13 cellular contexts compared by ENCODE assay signal in the genomic region with DNA sequence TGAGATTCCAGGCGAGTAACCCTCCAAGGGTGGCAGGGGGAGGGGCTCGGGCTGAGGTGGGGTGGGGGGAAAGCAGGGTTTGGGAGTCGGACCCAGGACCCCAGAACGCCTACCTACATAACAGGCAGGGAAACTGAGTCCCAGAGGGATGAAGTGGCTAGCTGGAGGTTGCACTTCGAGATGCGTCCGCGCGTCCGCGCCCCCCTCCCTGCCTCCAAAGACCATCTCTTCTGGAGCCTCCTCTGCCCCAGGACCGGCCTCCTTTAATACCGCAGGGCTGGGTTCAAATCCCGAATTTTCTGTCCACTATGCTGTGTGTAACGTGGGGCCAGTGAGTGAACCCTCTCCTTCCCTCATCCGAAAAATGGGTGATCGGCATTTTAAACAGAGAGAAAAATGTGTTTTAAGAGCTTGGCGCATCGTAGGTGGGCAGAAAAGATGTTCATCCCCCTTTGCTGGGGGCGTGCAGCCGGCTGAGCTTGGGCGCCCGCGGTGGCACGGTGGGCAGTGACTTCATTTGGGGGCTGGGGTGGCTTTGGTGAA. TPM values are rescaled to one million over a fixed set of nuclear protein-coding genes. Genes with fewer than 3 reads are reported as not detected.
DNase-seq lines count a peak whose midpoint lies in the region; ATAC-seq, FAIRE-seq and TF ChIP-seq lines count a peak whose summit lies in the region.
"Had no signal": no experiment of that assay in that cellular context is flagged by ENCODE, and none has a peak within 500 bp of the region (broad histone marks: within the 10 kb centered on the region; RNA-seq: fewer than 3 reads in every experiment).

No MANE protein-coding gene starts in this region.

- intact Hi-C loops in CD4-positive, alpha-beta T cell (cut with DNase I, micrococcal nuclease) = loop anchor here (1.0 to 2.0 kb wide), 2 partner anchors 39 to 100 kb away; partner anchors contain the start of gene APBA3 (in 1 of the 2)
- intact Hi-C loops in IMR-90 (cut with micrococcal nuclease) = no loop called here

- H3K56ac ChIP-seq in IMR-90 (ENCODE audit: extremely low read depth, insufficient read depth, low read length) = no peak overlapping the region
- H3K56ac ChIP-seq in H1 (replicated peaks; ENCODE audit: insufficient read length, low read depth, low read length) = no peak overlapping the region

- H2BK15ac ChIP-seq in IMR-90 (ENCODE audit: low read depth, low read length) (no peak overlapping the region), H1 (ENCODE audit: low read length) (no peak overlapping the region), neuronal stem cell (ENCODE audit: low read length) (peak overlapping the region; percentile 75)

- H3K4me1 Mint-ChIP-seq in CD4-positive, alpha-beta T cell (ENCODE audit: low read depth) = peaks cover 4% of the 10 kb centered on the region

- no peaks in the 10 kb centered on the region for H3K9me3 Mint-ChIP-seq in CD4-positive, alpha-beta T cell
- H3K9me3 Mint-ChIP-seq: dendritic cell treated with granulocyte-macrophage colony-stimulating factor and Interleukin-4, amounts not matched to agents 40 ng/mL and 50 ng/mL, for 4 days had no signal

- peak overlapping the region; percentile 75 for H2AFZ ChIP-seq in IMR-90 (replicated peaks; ENCODE audit: low read length, poor library complexity)
- H2AFZ ChIP-seq in H1 (ENCODE audit: low read length) = no peak overlapping the region
- peak overlapping the region; percentile 15 for H2AFZ ChIP-seq in neuronal stem cell (ENCODE audit: low read length)

- no peaks in the 10 kb centered on the region for H3K79me2 ChIP-seq in H1 (ENCODE audit: control insufficient read depth in 1 of 2, insufficient read depth in 2 of 2, low read length in 2 of 2)

- POLR2A ChIA-PET in CD4-positive, alpha-beta T cell (lab: Charles Lee) = interaction anchor here (0.7 to 3.2 kb wide), 8 partner anchors 17 to 101 kb away, joined by 3 to 28 read pairs (median 4); partner anchors contain the start of genes APBA3 and MRPL54
- POLR2A ChIA-PET in IMR-90 (lab: Charles Lee; ENCODE audit: unreplicated experiment) (no interaction called here), H1 (lab: Charles Lee; ENCODE audit: partially characterized antibody) (interaction anchor here (0.5 to 2.0 kb wide), 7 partner anchors 9 to 40 kb away, joined by 3 to 7 read pairs (median 3); partner anchors contain the start of genes MRPL54 and TJP3)

- CTCF ChIA-PET in CD4-positive, alpha-beta T cell (lab: Charles Lee) = interaction anchor here (0.6 to 1.3 kb wide), 2 partner anchors 13 to 41 kb away, joined by 3 read pairs; partner anchors contain the start of gene MRPL54
- CTCF ChIA-PET in IMR-90 (lab: Yijun Ruan, JAX) (no interaction called here), H1 (lab: Charles Lee; ENCODE audit: partially characterized antibody) (interaction anchor here (0.6 to 1.5 kb wide), 8 partner anchors 13 to 266 kb away, joined by 3 to 9 read pairs (median 4); partner anchors contain the start of genes ATCAY and TJP3)

- H3K9ac ChIP-seq in IMR-90 (ENCODE audit: low read depth, low read length) = no peak overlapping the region
- peak overlapping the region in 1 of 4 experiments; percentile 20; a peak in 1 of 7 replicates for H3K9ac ChIP-seq in H1 (replicated peaks in 1 of 4; ENCODE audit: extremely low read depth in 1 of 4, low read depth in 3 of 4, low read length in 3 of 4)
- H3K9ac ChIP-seq in neuronal stem cell (ENCODE audit: low read depth, low read length, poor library complexity) = peak overlapping the region; percentile 60

- H3K27ac ChIP-seq in CD4-positive, alpha-beta T cell (ENCODE audit: low read depth, low read length) = no peak overlapping the region
- H3K27ac ChIP-seq in IMR-90 (ENCODE audit: insufficient read depth, low read length) = no peak overlapping the region
- no peak overlapping the region for H3K27ac ChIP-seq in H1 (ENCODE audit: low read depth, low read length)
- H3K27ac ChIP-seq in neuronal stem cell (replicated peaks; ENCODE audit: low read length) = no peak overlapping the region
- no peak overlapping the region for H3K27ac ChIP-seq in substantia nigra (ENCODE audit: low read depth, low read length, poor library complexity, severe bottlenecking)

- dilution Hi-C loops in IMR-90 (cut with HindIII; ENCODE audit: low sequenced_read_pairs, unreplicated experiment) = no loop called here

- peaks cover 15% of the 10 kb centered on the region for H3K27me3 ChIP-seq in CD4-positive, alpha-beta T cell (ENCODE audit: control insufficient read depth, insufficient read depth, low read length)
- H3K27me3 ChIP-seq in IMR-90 (ENCODE audit: control insufficient read depth, insufficient read depth, low read length) = peaks cover 38% of the 10 kb centered on the region
- H3K27me3 ChIP-seq in H1 (replicated peaks in 1 of 4; ENCODE audit: control insufficient read depth in 3 of 4, extremely low read depth in 1 of 4, insufficient read depth in 3 of 4, low read length in 3 of 4) = peaks cover 0 to 3% (median 0%) of the 10 kb centered on the region in 4 experiments; a peak in 2 of 7 replicates
- peaks cover 0 to 29% (median 5%) of the 10 kb centered on the region in 3 experiments for H3K27me3 ChIP-seq in neuronal stem cell (ENCODE audit: control insufficient read depth in 3 of 3, insufficient read depth in 3 of 3, low read depth in 1 of 3, low read length in 3 of 3)

- TF ChIP-seq CTCF in CD4-positive, alpha-beta T cell (IDR thresholded peaks at IDR 0.05) = no peak
- TF ChIP-seq CTCF in IMR-90 (conservative IDR thresholded peaks at IDR 0.05; ENCODE audit: low read depth, low read length) (no peak), H1 (IDR thresholded peaks at IDR 0.05; ENCODE audit: control extremely low read depth in 1 of 3, insufficient read depth in 1 of 3, low read depth in 1 of 3, low read length in 3 of 3) (no peak)

- H3K79me1 ChIP-seq in IMR-90 (ENCODE audit: low read depth in 1 of 2, low read length in 2 of 2) (no peaks in the 10 kb centered on the region), H1 (ENCODE audit: low read depth, low read length) (no peaks in the 10 kb centered on the region), neuronal stem cell (ENCODE audit: low read depth, low read length) (peaks cover 2% of the 10 kb centered on the region)

- no TSS peak for BruUV-seq in IMR-90 (replicated peaks; lab: Mats Ljungman, UMichigan)

- H3K23me2 ChIP-seq in H1 (ENCODE audit: low read depth, low read length) = peaks cover 8% of the 10 kb centered on the region; the same call in 1 of the 2 replicates

- H3K27ac Mint-ChIP-seq in CD4-positive, alpha-beta T cell = no peak overlapping the region
- H3K27ac Mint-ChIP-seq: dendritic cell treated with granulocyte-macrophage colony-stimulating factor and Interleukin-4, amounts not matched to agents 40 ng/mL and 50 ng/mL, for 4 days had no signal

- no peak overlapping the region for H2BK12ac ChIP-seq in H1 (ENCODE audit: low read depth, low read length)
- H2BK12ac ChIP-seq in neuronal stem cell (ENCODE audit: low read length) = peak overlapping the region; percentile 30

- H2AK9ac ChIP-seq in IMR-90 (replicated peaks; ENCODE audit: low read depth, low read length, poor library complexity) = no peak overlapping the region

- H3K4ac ChIP-seq in IMR-90 (ENCODE audit: low read depth, low read length) (no peak overlapping the region), H1 (replicated peaks; ENCODE audit: insufficient read length, low read depth, low read length) (no peak overlapping the region), neuronal stem cell (ENCODE audit: low read length) (no peak overlapping the region)

- ATAC-seq in CD4-positive, alpha-beta T cell (ENCODE audit: poor library complexity) = no peak
- ATAC-seq in IMR-90 (ENCODE audit: low read depth) = no peak
- no peak for ATAC-seq in HG03378 (IDR thresholded peaks at IDR 0.05; ENCODE audit: unreplicated experiment)

- no peak for TF ChIP-seq EP300 in H1 (IDR thresholded peaks at IDR 0.05; ENCODE audit: borderline replicate concordance in 1 of 2, low read depth in 2 of 2, low read length in 2 of 2)

- H3K9me1 ChIP-seq in IMR-90 (ENCODE audit: insufficient read depth, low read length) = no peaks in the 10 kb centered on the region

- H2BK120ac ChIP-seq in IMR-90 (ENCODE audit: low read depth, low read length) (no peak overlapping the region), H1 (replicated peaks; ENCODE audit: low read depth, low read length) (no peak overlapping the region), neuronal stem cell (ENCODE audit: low read depth, low read length) (no peak overlapping the region)

- H4K20me1 ChIP-seq in IMR-90 (ENCODE audit: insufficient read depth, low read length) (no peaks in the 10 kb centered on the region), H1 (replicated peaks in 1 of 2; ENCODE audit: control insufficient read depth in 1 of 2, insufficient read depth in 2 of 2, low read length in 2 of 2) (no peaks in the 10 kb centered on the region)

- H4K91ac ChIP-seq in IMR-90 (ENCODE audit: insufficient read depth, low read depth, low read length) (no peak overlapping the region), H1 (replicated peaks; ENCODE audit: insufficient read length, low read length) (no peak overlapping the region), neuronal stem cell (ENCODE audit: low read depth, low read length, poor library complexity) (no peak overlapping the region)

- no peaks in the 10 kb centered on the region for H3K36me3 Mint-ChIP-seq in CD4-positive, alpha-beta T cell (ENCODE audit: low read depth)

- H2BK5ac ChIP-seq in IMR-90 (ENCODE audit: low read depth, low read length, poor library complexity, severe bottlenecking) = no peak overlapping the region
- H2BK5ac ChIP-seq in H1 (ENCODE audit: low read depth, low read length) = no peak overlapping the region
- peak overlapping the region; percentile 39 for H2BK5ac ChIP-seq in neuronal stem cell (ENCODE audit: low read length)

- DNase-seq in CD4-positive, alpha-beta T cell = no peak
- DNase-seq in IMR-90 (no peak), H1 (ENCODE audit: low read depth in 1 of 2, low spot score in 2 of 2) (no peak), neuronal stem cell (ENCODE audit: low spot score) (no peak), NCI-H524 (lab: John Stamatoyannopoulos, UW) (no peak), substantia nigra (lab: John Stamatoyannopoulos, UW) (no peak), AG20443 (ENCODE audit: low spot score) (no peak)

- H3K4me3 Mint-ChIP-seq in CD4-positive, alpha-beta T cell = peak overlapping the region; percentile 82

- peaks cover 8% of the 10 kb centered on the region for H3K27me3 Mint-ChIP-seq in CD4-positive, alpha-beta T cell

- in situ Hi-C loops in IMR-90 (cut with MboI; ENCODE audit: low sequenced_read_pairs) = no loop called here

- no peaks in the 10 kb centered on the region for H3K4me1 ChIP-seq in IMR-90 (ENCODE audit: control insufficient read depth, insufficient read depth, low read length)
- peaks cover 0 to 16% (median 10%) of the 10 kb centered on the region in 4 experiments; a peak in 6 of 7 replicates for H3K4me1 ChIP-seq in H1 (replicated peaks in 1 of 4; ENCODE audit: control insufficient read depth in 3 of 4, insufficient read depth in 4 of 4, low read length in 3 of 4)
- peaks cover 6 to 17% of the 10 kb centered on the region in 2 donors for H3K4me1 ChIP-seq in neuronal stem cell (ENCODE audit: control insufficient read depth in 2 of 2, insufficient read depth in 1 of 2, low read depth in 1 of 2, low read length in 2 of 2)

- H3K36me3 ChIP-seq in IMR-90 (ENCODE audit: control insufficient read depth, insufficient read depth, low read length) (no peaks in the 10 kb centered on the region), H1 (ENCODE audit: control insufficient read depth in 2 of 4, insufficient read depth in 4 of 4, low read length in 3 of 4) (no peaks in the 10 kb centered on the region), neuronal stem cell (replicated peaks in 1 of 2; ENCODE audit: control insufficient read depth in 2 of 2, insufficient read depth in 2 of 2, low read length in 2 of 2) (no peaks in the 10 kb centered on the region)

- H4K5ac ChIP-seq in IMR-90 (ENCODE audit: low read depth, low read length) = no peak overlapping the region
- H4K5ac ChIP-seq in H1 (ENCODE audit: insufficient read length, low read depth, low read length) = no peak overlapping the region

- H4K8ac ChIP-seq in IMR-90 (ENCODE audit: low read depth in 2 of 2, low read length in 2 of 2) = no peak overlapping the region
- H4K8ac ChIP-seq in H1 (ENCODE audit: extremely low read depth, insufficient read depth, low read length) = no peak overlapping the region; the same call in 1 of the 2 replicates
- H4K8ac ChIP-seq in neuronal stem cell (ENCODE audit: low read depth, low read length) = no peak overlapping the region

- H3K4me3 ChIP-seq in IMR-90 (ENCODE audit: insufficient read depth, low read depth, low read length) (no peak overlapping the region), H1 (ENCODE audit: extremely low read depth in 1 of 4, insufficient read depth in 2 of 4, low read depth in 3 of 4, low read length in 4 of 4) (peak overlapping the region; percentile 65 to 81 (median 70)), neuronal stem cell (ENCODE audit: low read length in 2 of 2) (peak overlapping the region in 1 of 2 donors; percentile 74)

- WGBS in IMR-90 (ENCODE audit: extremely low coverage in 2 of 2, insufficient read length in 1 of 2), 2 experiments = 0% methylated on average over 9 of the region's 25 CpGs; no CpG with 5 or more reads in 1 of the 2 experiments
- 8% methylated on average over 21 of the region's 25 CpGs; no CpG with 5 or more reads in 1 of the 2 experiments for WGBS in H1 (ENCODE audit: extremely low coverage in 1 of 2, insufficient coverage in 1 of 2, insufficient read length in 1 of 2, insufficient replicate concordance in 2 of 2, low coverage in 1 of 2, low lambda C conversion rate in 2 of 2, missing lambda C conversion rate in 1 of 2), 2 experiments
- WGBS in neuronal stem cell (ENCODE audit: extremely low coverage in 2 of 2, insufficient read length in 2 of 2, insufficient replicate concordance in 1 of 2), 2 donors = no CpG with 5 or more reads among the region's 25 CpGs

- TF ChIP-seq RAD21 in IMR-90 (IDR thresholded peaks at IDR 0.05; ENCODE audit: low read length) = no peak
- no peak for TF ChIP-seq RAD21 in H1 (IDR thresholded peaks at IDR 0.05 in 1 of 2, conservative IDR thresholded peaks at IDR 0.05 in 1 of 2; ENCODE audit: low read depth in 2 of 2, low read length in 2 of 2)

- no peaks in the 10 kb centered on the region for H3K9me3 ChIP-seq in CD4-positive, alpha-beta T cell (ENCODE audit: control insufficient read depth, low read length)
- H3K9me3 ChIP-seq in IMR-90 (ENCODE audit: control insufficient read depth, insufficient read depth, low read length) = no peaks in the 10 kb centered on the region
- H3K9me3 ChIP-seq in H1 (ENCODE audit: insufficient read depth in 2 of 2, low read depth in 1 of 2, low read length in 1 of 2) = no peaks in the 10 kb centered on the region
- no peaks in the 10 kb centered on the region for H3K9me3 ChIP-seq in neuronal stem cell (replicated peaks in 1 of 2; ENCODE audit: control insufficient read depth in 2 of 2, insufficient read depth in 1 of 2, low read depth in 1 of 2, low read length in 2 of 2)

- H3K4me2 ChIP-seq in IMR-90 (ENCODE audit: low read depth, low read length) (no peak overlapping the region), H1 (ENCODE audit: insufficient read depth in 1 of 2, low read depth in 2 of 2, low read length in 2 of 2) (peak overlapping the region; percentile 87 to 98), neuronal stem cell (ENCODE audit: insufficient read depth, low read length, poor library complexity, severe bottlenecking) (peak overlapping the region; percentile 75)

- H3K23ac ChIP-seq in IMR-90 (ENCODE audit: low read depth, low read length) = no peak overlapping the region; the same call in 1 of the 2 replicates
- no peak overlapping the region for H3K23ac ChIP-seq in H1 (ENCODE audit: insufficient read length)
- peak overlapping the region; percentile 65 for H3K23ac ChIP-seq in neuronal stem cell (ENCODE audit: low read depth, low read length, poor library complexity)

- TF ChIP-seq POLR2A in IMR-90 (IDR thresholded peaks at IDR 0.05; ENCODE audit: low read depth, low read length) (no peak), H1 (IDR thresholded peaks at IDR 0.05; ENCODE audit: control extremely low read depth in 1 of 2, low read depth in 2 of 2, low read length in 2 of 2) (no peak)

- H3K18ac ChIP-seq in IMR-90 (ENCODE audit: low read depth, low read length) (no peak overlapping the region), H1 (ENCODE audit: extremely low read depth, low read length) (no peak overlapping the region; the same call in 1 of the 2 replicates), neuronal stem cell (ENCODE audit: low read length) (peak overlapping the region; percentile 85)

- H2BK20ac ChIP-seq in IMR-90 (ENCODE audit: low read depth, low read length) (no peak overlapping the region), H1 (ENCODE audit: low read length) (no peak overlapping the region)

- FAIRE-seq in H1 (lab: Jason Lieb, UNC) = no peak
- FAIRE-seq: islet of Langerhans had no signal

- no peak overlapping the region for H2AK5ac ChIP-seq in IMR-90 (ENCODE audit: low read depth, low read length)
- no peak overlapping the region for H2AK5ac ChIP-seq in H1 (ENCODE audit: low read depth, low read length)
- H2AK5ac ChIP-seq in neuronal stem cell (ENCODE audit: low read depth, low read length) = peak overlapping the region; percentile 90

- H3K14ac ChIP-seq in IMR-90 (replicated peaks; ENCODE audit: low read depth, low read length) (no peak overlapping the region), H1 (ENCODE audit: insufficient read length) (no peak overlapping the region), neuronal stem cell (ENCODE audit: low read length) (peak overlapping the region; percentile 97)

RNA-seq across cellular contexts. Expression of gene TJP3, which starts 13.8 kb away (rescaled TPM):
- total RNA-seq in CD4-positive, alpha-beta T cell = 1 to 10 TPM; 8.2 to 9.0 TPM
- total RNA-seq in IMR-90 (2012; rRNA removed) = not detected in 2 replicates
- polyA plus RNA-seq in IMR-90 (2012; rRNA removed) = not detected in 2 replicates
- 0.03 TPM in 1 of 2 replicates, not detected in the other for polyA plus RNA-seq in IMR-90 (2012; cell fraction: cytosol; rRNA removed)
- polyA plus RNA-seq in IMR-90 (2012; cell fraction: nucleus; rRNA removed; ENCODE audit: low replicate concordance) = not detected in 2 replicates
- 24.6 and 26.1 TPM in 2 replicates for total RNA-seq in H1 (2021; fragmentation: NEBNext Ultra II Directional; extraction: Animal tissue kit (Norgen Biotek cat#: 25700))
- 17.1 and 30.2 TPM in 2 replicates for polyA plus RNA-seq in H1 (2011; rRNA removed)
- 22.0 TPM for polyA plus RNA-seq in H1 (2011; cell fraction: cytosol; rRNA removed)
- 41.8 TPM for polyA plus RNA-seq in H1 (2011; cell fraction: nucleus; rRNA removed)
- 29.8 to 44.6 TPM (median 40.4 TPM) in 4 replicates for polyA plus RNA-seq in H1 (2012, experiment 1 of 2)
- polyA plus RNA-seq in H1 (2012, experiment 2 of 2) = 36.2 TPM
- 37.5 TPM for polyA plus RNA-seq in H1 (2013, experiment 1 of 2)
- polyA plus RNA-seq in H1 (2013, experiment 2 of 2) = 30.4 TPM
- polyA minus RNA-seq in H1 (2011; rRNA and poly(A)+ RNA removed) = 9.9 and 14.4 TPM in 2 replicates
- polyA minus RNA-seq in H1 (2011; cell fraction: cytosol; rRNA and poly(A)+ RNA removed) = 18.3 TPM
- polyA minus RNA-seq in H1 (2011; cell fraction: nucleus; rRNA and poly(A)+ RNA removed) = 12.6 TPM
- 23.4 TPM for polyA plus RNA-seq in neuronal stem cell (2013, experiment 1 of 2)
- polyA plus RNA-seq in neuronal stem cell (2013, experiment 2 of 2) = 21.0 TPM

RNA-seq across cellular contexts. Expression of gene PIP5K1C, which starts 21.7 kb away (rescaled TPM):
- 10 to 100 TPM; 14.7 to 15.5 TPM for total RNA-seq in CD4-positive, alpha-beta T cell
- total RNA-seq in IMR-90 (2012; rRNA removed) = 10.8 and 13.6 TPM in 2 replicates
- 23.3 and 28.0 TPM in 2 replicates for polyA plus RNA-seq in IMR-90 (2012; rRNA removed)
- 14.8 and 28.7 TPM in 2 replicates for polyA plus RNA-seq in IMR-90 (2012; cell fraction: cytosol; rRNA removed)
- polyA plus RNA-seq in IMR-90 (2012; cell fraction: nucleus; rRNA removed; ENCODE audit: low replicate concordance) = 21.1 and 41.9 TPM in 2 replicates
- total RNA-seq in H1 (2021; fragmentation: NEBNext Ultra II Directional; extraction: Animal tissue kit (Norgen Biotek cat#: 25700)) = 31.3 and 32.9 TPM in 2 replicates
- 10.6 and 20.4 TPM in 2 replicates for polyA plus RNA-seq in H1 (2011; rRNA removed)
- polyA plus RNA-seq in H1 (2011; cell fraction: cytosol; rRNA removed) = 7.1 TPM
- 30.2 TPM for polyA plus RNA-seq in H1 (2011; cell fraction: nucleus; rRNA removed)
- 18.6 to 28.3 TPM (median 25.8 TPM) in 4 replicates for polyA plus RNA-seq in H1 (2012, experiment 1 of 2)
- 19.0 TPM for polyA plus RNA-seq in H1 (2012, experiment 2 of 2)
- 19.7 TPM for polyA plus RNA-seq in H1 (2013, experiment 1 of 2)
- polyA plus RNA-seq in H1 (2013, experiment 2 of 2) = 18.8 TPM
- polyA minus RNA-seq in H1 (2011; rRNA and poly(A)+ RNA removed) = 21.0 and 23.7 TPM in 2 replicates
- 19.8 TPM for polyA minus RNA-seq in H1 (2011; cell fraction: cytosol; rRNA and poly(A)+ RNA removed)
- polyA minus RNA-seq in H1 (2011; cell fraction: nucleus; rRNA and poly(A)+ RNA removed) = 19.9 TPM
- 25.4 TPM for polyA plus RNA-seq in neuronal stem cell (2013, experiment 1 of 2)
- 24.7 TPM for polyA plus RNA-seq in neuronal stem cell (2013, experiment 2 of 2)

RNA-seq across cellular contexts. Expression of gene APBA3, which starts 39.5 kb away (rescaled TPM):
- total RNA-seq in CD4-positive, alpha-beta T cell = 10 to 100 TPM; 45.8 to 50.0 TPM
- 8.6 and 9.5 TPM in 2 replicates for total RNA-seq in IMR-90 (2012; rRNA removed)
- polyA plus RNA-seq in IMR-90 (2012; rRNA removed) (18.4 and 21.0 TPM in 2 replicates), H1 (2011; rRNA removed) (36.9 and 48.4 TPM in 2 replicates)
- polyA plus RNA-seq in IMR-90 (2012; cell fraction: cytosol; rRNA removed) = 10.4 and 19.6 TPM in 2 replicates
- 54.4 and 140 TPM in 2 replicates for polyA plus RNA-seq in IMR-90 (2012; cell fraction: nucleus; rRNA removed; ENCODE audit: low replicate concordance)
- total RNA-seq in H1 (2021; fragmentation: NEBNext Ultra II Directional; extraction: Animal tissue kit (Norgen Biotek cat#: 25700)) = 21.4 and 23.4 TPM in 2 replicates
- polyA plus RNA-seq in H1 (2011; cell fraction: cytosol; rRNA removed) = 33.3 TPM
- 74.8 TPM for polyA plus RNA-seq in H1 (2011; cell fraction: nucleus; rRNA removed)
- polyA plus RNA-seq in H1 (2012, experiment 1 of 2) = 17.8 to 23.6 TPM (median 21.2 TPM) in 4 replicates
- 27.9 TPM for polyA plus RNA-seq in H1 (2012, experiment 2 of 2)
- polyA plus RNA-seq in H1 (2013, experiment 1 of 2) = 20.4 TPM
- polyA plus RNA-seq in H1 (2013, experiment 2 of 2) = 17.7 TPM
- polyA minus RNA-seq in H1 (2011; rRNA and poly(A)+ RNA removed) = 12.6 and 14.5 TPM in 2 replicates
- 25.8 TPM for polyA minus RNA-seq in H1 (2011; cell fraction: cytosol; rRNA and poly(A)+ RNA removed)
- polyA minus RNA-seq in H1 (2011; cell fraction: nucleus; rRNA and poly(A)+ RNA removed) = 32.4 TPM
- 19.0 TPM for polyA plus RNA-seq in neuronal stem cell (2013, experiment 1 of 2)
- 17.8 TPM for polyA plus RNA-seq in neuronal stem cell (2013, experiment 2 of 2)

RNA-seq across cellular contexts. Expression of gene MRPL54, which starts 40.5 kb away (rescaled TPM):
- 10 to 100 TPM; 68.9 to 71.1 TPM for total RNA-seq in CD4-positive, alpha-beta T cell
- 55.9 and 68.6 TPM in 2 replicates for total RNA-seq in IMR-90 (2012; rRNA removed)
- polyA plus RNA-seq in IMR-90 (2012; rRNA removed) (75.7 and 96.5 TPM in 2 replicates), H1 (2011; rRNA removed) (63.8 and 83.6 TPM in 2 replicates)
- 126 and 298 TPM in 2 replicates for polyA plus RNA-seq in IMR-90 (2012; cell fraction: cytosol; rRNA removed)
- 25.4 and 32.2 TPM in 2 replicates for polyA plus RNA-seq in IMR-90 (2012; cell fraction: nucleus; rRNA removed; ENCODE audit: low replicate concordance)
- total RNA-seq in H1 (2021; fragmentation: NEBNext Ultra II Directional; extraction: Animal tissue kit (Norgen Biotek cat#: 25700)) = 72.8 and 80.3 TPM in 2 replicates
- 71.0 TPM for polyA plus RNA-seq in H1 (2011; cell fraction: cytosol; rRNA removed)
- polyA plus RNA-seq in H1 (2011; cell fraction: nucleus; rRNA removed) = 47.1 TPM
- 42.7 to 64.5 TPM (median 57.7 TPM) in 4 replicates for polyA plus RNA-seq in H1 (2012, experiment 1 of 2)
- polyA plus RNA-seq in H1 (2012, experiment 2 of 2) = 118 TPM
- 48.2 TPM for polyA plus RNA-seq in H1 (2013, experiment 1 of 2)
- polyA plus RNA-seq in H1 (2013, experiment 2 of 2) = 51.1 TPM
- polyA minus RNA-seq in H1 (2011; rRNA and poly(A)+ RNA removed) = 6.2 and 7.2 TPM in 2 replicates
- polyA minus RNA-seq in H1 (2011; cell fraction: cytosol; rRNA and poly(A)+ RNA removed) = 19.3 TPM
- polyA minus RNA-seq in H1 (2011; cell fraction: nucleus; rRNA and poly(A)+ RNA removed) = 11.1 TPM
- polyA plus RNA-seq in neuronal stem cell (2013, experiment 1 of 2) = 39.9 TPM
- polyA plus RNA-seq in neuronal stem cell (2013, experiment 2 of 2) = 40.6 TPM

RNA-seq across cellular contexts. Expression of gene RAX2, which starts 50.1 kb away (rescaled TPM):
- total RNA-seq in CD4-positive, alpha-beta T cell = not detected
- not detected in 2 replicates for total RNA-seq in IMR-90 (2012; rRNA removed)
- polyA plus RNA-seq in IMR-90 (2012; rRNA removed) (not detected in 2 replicates), H1 (2011; rRNA removed) (0.08 and 0.19 TPM in 2 replicates)
- not detected in 2 replicates for polyA plus RNA-seq in IMR-90 (2012; cell fraction: cytosol; rRNA removed)
- not detected in 2 replicates for polyA plus RNA-seq in IMR-90 (2012; cell fraction: nucleus; rRNA removed; ENCODE audit: low replicate concordance)
- total RNA-seq in H1 (2021; fragmentation: NEBNext Ultra II Directional; extraction: Animal tissue kit (Norgen Biotek cat#: 25700)) = not detected in 2 replicates
- polyA plus RNA-seq in H1 (2011; cell fraction: cytosol; rRNA removed) = 0.09 TPM
- 0.33 TPM for polyA plus RNA-seq in H1 (2011; cell fraction: nucleus; rRNA removed)
- 0.11 TPM in 1 of 4 replicates, not detected in the others for polyA plus RNA-seq in H1 (2012, experiment 1 of 2)
- not detected for polyA plus RNA-seq in H1 (2012, experiment 2 of 2)
- 0.04 TPM for polyA plus RNA-seq in H1 (2013, experiment 1 of 2)
- polyA plus RNA-seq in H1 (2013, experiment 2 of 2) = 0.06 TPM
- not detected in 2 replicates for polyA minus RNA-seq in H1 (2011; rRNA and poly(A)+ RNA removed)
- not detected for polyA minus RNA-seq in H1 (2011; cell fraction: cytosol; rRNA and poly(A)+ RNA removed)
- polyA minus RNA-seq in H1 (2011; cell fraction: nucleus; rRNA and poly(A)+ RNA removed) = 0.40 TPM
- 0.01 TPM for polyA plus RNA-seq in neuronal stem cell (2013, experiment 1 of 2)
- 0.03 TPM for polyA plus RNA-seq in neuronal stem cell (2013, experiment 2 of 2)
- total RNA-seq: activated CD8-positive, alpha-beta memory T cell treated with anti-CD3 and anti-CD28 coated beads for 36 hours; G401; ureter had no signal
